Comparison of ENCODE assay signal across 7 cellular contexts in genomic region chr10:44010873-44011602, GRCh38.
A peak's percentile ranks its signal among the peaks of the same experiment; 100 is the strongest.
DNase-seq lines count a peak whose midpoint lies in the region; ATAC-seq and TF ChIP-seq lines count a peak whose summit lies in the region.

No MANE protein-coding gene starts in this region.

- 33% methylated on average over 2 of the region's 2 CpGs for WGBS in mesenchymal stem cell
- WGBS in transverse colon (ENCODE audit: low coverage in 1 of 2), 2 donors: 38 to 60% methylated on average over 1 to 2 of the region's 2 CpGs

- peak overlapping the region; percentile 21 for H2BK120ac ChIP-seq in mesenchymal stem cell (ENCODE audit: low read depth, low read length)

- no peak overlapping the region for H2BK12ac ChIP-seq in mesenchymal stem cell (ENCODE audit: low read length in 2 of 2)

- no peak overlapping the region for H2AK5ac ChIP-seq in mesenchymal stem cell (ENCODE audit: low read length, severe bottlenecking)

- no peak overlapping the region for H2AFZ ChIP-seq in mesenchymal stem cell (ENCODE audit: low read depth, low read length)

- H3K9me3 ChIP-seq in mesenchymal stem cell (ENCODE audit: control insufficient read depth, low read length) (no peaks in the 10 kb centered on the region), transverse colon (no peaks in the 10 kb centered on the region), gastrocnemius medialis (no peaks in the 10 kb centered on the region)

- peak; percentile 96 for ATAC-seq in GM18907 (IDR thresholded peaks at IDR 0.05; ENCODE audit: unreplicated experiment)
- peak; percentile 93 for ATAC-seq in GM21786 (IDR thresholded peaks at IDR 0.05; ENCODE audit: unreplicated experiment)
- ATAC-seq in gastrocnemius medialis: no peak

- H3K18ac ChIP-seq in mesenchymal stem cell (ENCODE audit: low read depth in 1 of 2, low read length in 2 of 2): no peak overlapping the region

- H3K36me3 ChIP-seq in mesenchymal stem cell (ENCODE audit: control insufficient read depth in 1 of 2, insufficient read depth in 2 of 2, low read depth in 1 of 2, low read length in 2 of 2): no peaks in the 10 kb centered on the region
- H3K36me3 ChIP-seq in transverse colon: no peaks in the 10 kb centered on the region
- H3K36me3 ChIP-seq in gastrocnemius medialis: no peaks in the 10 kb centered on the region

- no peak overlapping the region for H3K14ac ChIP-seq in mesenchymal stem cell (ENCODE audit: low read length in 2 of 2)

- no peak for TF ChIP-seq POLR2A in transverse colon (IDR thresholded peaks at IDR 0.05)
- no peak for TF ChIP-seq POLR2A in gastrocnemius medialis (IDR thresholded peaks at IDR 0.05)

- intact Hi-C loops in transverse colon (cut with DNase I; ENCODE audit: low total_unique reads): no loop called here
- intact Hi-C loops in gastrocnemius medialis (cut with DNase I; ENCODE audit: low total_unique reads): no loop called here

- H4K91ac ChIP-seq in mesenchymal stem cell (ENCODE audit: low read length): peak overlapping the region; percentile 22

- TF ChIP-seq CTCF in transverse colon (IDR thresholded peaks at IDR 0.05) (no peak), gastrocnemius medialis (IDR thresholded peaks at IDR 0.05 in 4 of 5, conservative IDR thresholded peaks at IDR 0.05 in 1 of 5) (no peak)

- H3K4me3 ChIP-seq in Jurkat, Clone E6-1 (ENCODE audit: low read length): no peak overlapping the region
- H3K4me3 ChIP-seq in mesenchymal stem cell (ENCODE audit: insufficient read depth in 1 of 2, low read depth in 1 of 2, low read length in 2 of 2) (no peak overlapping the region), transverse colon (no peak overlapping the region), gastrocnemius medialis (no peak overlapping the region)

- in situ Hi-C loops in transverse colon (cut with MboI; ENCODE audit: low pct_ligation_motif_present in 1 of 4, low pct_unique_long_range_greater_than_20kb in 1 of 4, low sequenced_read_pairs in 3 of 4) (no loop called here), gastrocnemius medialis (cut with MboI; ENCODE audit: low sequenced_read_pairs in 4 of 4) (no loop called here)

- no peak overlapping the region for H3K27ac ChIP-seq in mesenchymal stem cell (ENCODE audit: low read length, poor library complexity, severe bottlenecking)
- no peak overlapping the region for H3K27ac ChIP-seq in transverse colon
- H3K27ac ChIP-seq in gastrocnemius medialis: no peak overlapping the region

- no peak overlapping the region for H3K4me2 ChIP-seq in mesenchymal stem cell (ENCODE audit: low read length, poor library complexity, severe bottlenecking)

- no peak overlapping the region for H2BK15ac ChIP-seq in mesenchymal stem cell (ENCODE audit: low read depth, poor library complexity, severe bottlenecking)

- H3K23ac ChIP-seq in mesenchymal stem cell (ENCODE audit: low read length in 2 of 2): no peak overlapping the region

- H3K9ac ChIP-seq in mesenchymal stem cell (ENCODE audit: low read length): no peak overlapping the region

- peak; percentile 11 for DNase-seq in Jurkat, Clone E6-1 (ENCODE audit: low read depth, low spot score)
- DNase-seq in mesenchymal stem cell (no peak), D341Med (ENCODE audit: low spot score) (no peak), transverse colon (no peak), gastrocnemius medialis (no peak)

- H3K4me1 ChIP-seq in mesenchymal stem cell (ENCODE audit: control insufficient read depth, insufficient read depth, low read depth, low read length) (peaks cover 4% of the 10 kb centered on the region), transverse colon (no peaks in the 10 kb centered on the region), gastrocnemius medialis (peaks cover 0 to 3% of the 10 kb centered on the region in 2 donors)

- no peak overlapping the region for H4K8ac ChIP-seq in mesenchymal stem cell (ENCODE audit: low read length)

- no peak for TF ChIP-seq EP300 in transverse colon (IDR thresholded peaks at IDR 0.05; ENCODE audit: low read depth)

- peaks cover 13 to 25% of the 10 kb centered on the region in 2 experiments for H3K27me3 ChIP-seq in mesenchymal stem cell (ENCODE audit: control insufficient read depth in 1 of 2, insufficient read depth in 1 of 2, low read length in 2 of 2)
- no peaks in the 10 kb centered on the region for H3K27me3 ChIP-seq in transverse colon
- no peaks in the 10 kb centered on the region for H3K27me3 ChIP-seq in gastrocnemius medialis

- H3K4ac ChIP-seq in mesenchymal stem cell (ENCODE audit: low read depth in 1 of 2, low read length in 2 of 2): no peak overlapping the region

- no peak overlapping the region for H2BK5ac ChIP-seq in mesenchymal stem cell (ENCODE audit: low read depth, low read length, poor library complexity, severe bottlenecking)

- H3K79me1 ChIP-seq in mesenchymal stem cell (replicated peaks; ENCODE audit: low read length, poor library complexity, severe bottlenecking): no peaks in the 10 kb centered on the region

Comparison
In these comparisons a context has a peak if more than half of its experiments do, and no peak if none do; other contexts are left out.
1. ATAC-seq: peak in GM18907 (single experiment) and GM21786 (single experiment); none in gastrocnemius medialis (0 of 2).